Comparison of ENCODE assay signal across 1 cellular context in the genomic region with DNA sequence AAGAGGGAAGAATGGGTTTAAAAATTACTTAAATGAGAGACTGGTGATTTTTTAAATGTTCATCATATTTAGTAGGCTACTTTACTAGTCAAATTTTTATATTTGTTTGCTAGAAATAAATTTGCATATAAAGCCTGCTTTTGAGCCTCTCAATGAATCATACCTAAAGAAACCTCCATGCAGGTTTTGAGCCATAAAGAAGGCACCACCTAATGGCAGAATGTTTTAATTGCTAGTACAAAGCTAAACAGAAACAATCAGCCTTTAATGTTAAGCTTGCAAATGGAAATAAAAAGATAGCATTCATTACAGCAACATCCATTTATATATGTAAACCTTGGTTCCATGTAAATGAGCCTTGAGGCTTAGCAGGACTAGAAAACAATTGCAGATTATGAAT.
TF ChIP-seq lines count a peak whose summit lies in the region.

No MANE protein-coding gene starts in this region.

TF ChIP-seq in Ishikawa, 13 proteins besides CTCF, POLR2A, EP300 and RAD21 (continued from another document):
- TF ChIP-seq, protein P1, sequence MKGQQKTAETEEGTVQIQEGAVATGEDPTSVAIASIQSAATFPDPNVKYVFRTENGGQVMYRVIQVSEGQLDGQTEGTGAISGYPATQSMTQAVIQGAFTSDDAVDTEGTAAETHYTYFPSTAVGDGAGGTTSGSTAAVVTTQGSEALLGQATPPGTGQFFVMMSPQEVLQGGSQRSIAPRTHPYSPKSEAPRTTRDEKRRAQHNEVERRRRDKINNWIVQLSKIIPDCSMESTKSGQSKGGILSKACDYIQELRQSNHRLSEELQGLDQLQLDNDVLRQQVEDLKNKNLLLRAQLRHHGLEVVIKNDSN (IDR thresholded peaks at IDR 0.05), result no peak
- no peak for TF ChIP-seq REST (IDR thresholded peaks at IDR 0.05; ENCODE audit: low read depth)
- no peak for TF ChIP-seq FOXM1 (IDR thresholded peaks at IDR 0.05; ENCODE audit: borderline replicate concordance, low read depth)
